2 cellular contexts compared by ENCODE assay signal in the genomic region with DNA sequence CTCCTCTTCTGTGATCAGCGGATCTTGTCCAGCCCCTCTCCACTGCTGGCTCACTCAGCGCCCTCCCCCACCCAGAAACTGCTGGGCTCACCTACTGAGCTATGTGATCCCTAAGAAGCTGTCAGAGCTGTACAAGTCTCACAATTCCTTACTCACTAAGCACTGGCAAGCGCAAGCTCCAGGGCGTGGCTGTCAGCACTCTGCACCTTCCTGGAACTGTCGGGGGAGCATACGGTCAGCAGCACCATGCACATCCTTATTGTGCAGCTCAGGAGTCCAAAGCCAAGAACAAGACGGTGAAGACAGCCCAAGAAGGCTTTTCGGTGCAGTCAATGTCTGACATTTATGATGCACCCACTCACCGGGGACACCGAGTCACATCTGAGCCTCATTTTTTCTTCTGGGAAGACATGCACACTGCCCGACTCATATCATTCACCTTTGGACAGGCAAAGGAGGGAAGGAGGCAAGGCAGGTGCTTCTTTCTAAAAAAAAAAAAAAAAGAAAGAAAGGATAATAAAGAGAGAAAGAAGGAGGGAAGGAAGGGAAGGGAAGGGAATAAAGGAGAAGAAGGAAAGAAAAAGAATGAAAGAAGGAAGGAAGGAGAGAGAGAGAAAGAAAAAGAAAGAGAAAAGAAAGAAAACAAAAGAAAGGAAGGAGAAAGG.
TF ChIP-seq lines count a peak whose summit lies in the region.

No MANE protein-coding gene starts in this region.

TF ChIP-seq in GM23338, 12 proteins besides CTCF, POLR2A, EP300 and RAD21 (continued from another document):
- TF ChIP-seq ZNF331 (CRISPR knock-in tag; IDR thresholded peaks at IDR 0.05; ENCODE audit: low read depth), result no peak

TF ChIP-seq in K562, 482 proteins besides CTCF, POLR2A, EP300 and RAD21 (continued from another document):
- TF ChIP-seq, protein P1, sequence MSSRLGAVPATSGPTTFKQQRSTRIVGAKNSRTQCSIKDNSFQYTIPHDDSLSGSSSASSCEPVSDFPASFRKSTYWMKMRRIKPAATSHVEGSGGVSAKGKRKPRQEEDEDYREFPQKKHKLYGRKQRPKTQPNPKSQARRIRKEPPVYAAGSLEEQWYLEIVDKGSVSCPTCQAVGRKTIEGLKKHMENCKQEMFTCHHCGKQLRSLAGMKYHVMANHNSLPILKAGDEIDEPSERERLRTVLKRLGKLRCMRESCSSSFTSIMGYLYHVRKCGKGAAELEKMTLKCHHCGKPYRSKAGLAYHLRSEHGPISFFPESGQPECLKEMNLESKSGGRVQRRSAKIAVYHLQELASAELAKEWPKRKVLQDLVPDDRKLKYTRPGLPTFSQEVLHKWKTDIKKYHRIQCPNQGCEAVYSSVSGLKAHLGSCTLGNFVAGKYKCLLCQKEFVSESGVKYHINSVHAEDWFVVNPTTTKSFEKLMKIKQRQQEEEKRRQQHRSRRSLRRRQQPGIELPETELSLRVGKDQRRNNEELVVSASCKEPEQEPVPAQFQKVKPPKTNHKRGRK (tag; IDR thresholded peaks at IDR 0.05), result peak; percentile 97; the same call in 1 of the 2 replicates
- TF ChIP-seq ARID1B (IDR thresholded peaks at IDR 0.05), result 0 out of 2 replicates have a peak, but pooled peaks have one; percentile 8
- no peak for TF ChIP-seq TCFL5 (CRISPR knock-in tag; conservative IDR thresholded peaks at IDR 0.05)
- TF ChIP-seq, protein P2, sequence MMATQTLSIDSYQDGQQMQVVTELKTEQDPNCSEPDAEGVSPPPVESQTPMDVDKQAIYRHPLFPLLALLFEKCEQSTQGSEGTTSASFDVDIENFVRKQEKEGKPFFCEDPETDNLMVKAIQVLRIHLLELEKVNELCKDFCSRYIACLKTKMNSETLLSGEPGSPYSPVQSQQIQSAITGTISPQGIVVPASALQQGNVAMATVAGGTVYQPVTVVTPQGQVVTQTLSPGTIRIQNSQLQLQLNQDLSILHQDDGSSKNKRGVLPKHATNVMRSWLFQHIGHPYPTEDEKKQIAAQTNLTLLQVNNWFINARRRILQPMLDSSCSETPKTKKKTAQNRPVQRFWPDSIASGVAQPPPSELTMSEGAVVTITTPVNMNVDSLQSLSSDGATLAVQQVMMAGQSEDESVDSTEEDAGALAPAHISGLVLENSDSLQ (IDR thresholded peaks at IDR 0.05), result 0 out of 2 replicates have a peak, but pooled peaks have one; percentile 24
- TF ChIP-seq MTA1 (IDR thresholded peaks at IDR 0.05; ENCODE audit: borderline replicate concordance), result 0 out of 2 replicates have a peak, but pooled peaks have one; percentile 27
- peak; percentile 44 for TF ChIP-seq MEIS2 (IDR thresholded peaks at IDR 0.05; ENCODE audit: partially characterized antibody)
- TF ChIP-seq NRF1 (conservative IDR thresholded peaks at IDR 0.05 in 1 of 2, IDR thresholded peaks at IDR 0.05 in 1 of 2), result peak; percentile 63 to 66
